27 cellular contexts compared by ENCODE assay signal in the genomic region with DNA sequence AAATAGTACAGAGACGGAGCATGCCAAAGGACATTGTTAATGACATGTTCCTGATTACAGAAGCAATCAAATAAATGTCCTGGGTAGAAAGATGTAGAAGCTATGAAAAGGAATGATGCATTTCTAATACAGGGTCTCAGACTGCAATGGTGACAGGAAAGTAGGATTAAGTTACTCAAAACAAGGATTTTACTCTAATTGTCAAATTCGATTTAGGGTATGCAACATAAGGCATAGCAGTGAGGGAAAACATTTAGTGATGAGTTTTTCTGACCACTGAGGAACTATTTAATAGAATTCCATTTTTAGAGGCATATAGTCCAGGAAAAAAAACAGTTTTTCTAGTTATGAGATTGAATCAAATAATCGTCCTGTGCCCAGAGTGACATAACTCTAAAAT.
"Had no signal": no experiment of that assay in that cellular context is flagged by ENCODE, and none has a peak within 500 bp of the region (broad histone marks: within the 10 kb centered on the region; RNA-seq: fewer than 3 reads in every experiment).

No MANE protein-coding gene starts in this region.

- H3K27ac ChIP-seq: stomach, suprapubic skin, testis, thoracic aorta, thyroid gland, tibial artery, tibial nerve, transverse colon, upper lobe of left lung, upper lobe of right lung, uterus, vagina had no signal

- H3K9me3 ChIP-seq: stomach, suprapubic skin, testis, thoracic aorta, thyroid gland, tibial artery, tibial nerve, transverse colon, upper lobe of left lung, upper lobe of right lung, uterus, vagina had no signal

- H3K4me1 ChIP-seq: stomach, suprapubic skin, testis, thyroid gland, tibial artery, tibial nerve, transverse colon, upper lobe of left lung, upper lobe of right lung, uterus, vagina had no signal

- H3K4me3 ChIP-seq: stomach, suprapubic skin, testis, thoracic aorta, thyroid gland, tibial artery, tibial nerve, transverse colon, upper lobe of left lung, upper lobe of right lung, uterus, vagina had no signal

- ATAC-seq: stimulated activated effector memory CD8-positive, alpha-beta T cell treated with anti-CD3 and anti-CD28 coated beads, Interleukin-12 subunit alpha, Interleukin-12 subunit beta, amount 100 ng/mL, for 72 hours; stimulated activated memory B cell treated with anti-CD40 and anti-IgM and Interleukin-4, amounts not matched to agents 10 μg/mL and 1 μg/mL and 100 μg/mL, for 72 hours; stimulated activated naive B cell treated with anti-CD40 and anti-IgM and Interleukin-4, amounts not matched to agents 10 μg/mL and 1 μg/mL and 100 μg/mL, for 72 hours; stimulated activated naive CD8-positive, alpha-beta T cell treated with anti-CD3 and anti-CD28 coated beads, Interleukin-15, amount 100 ng/mL, for 72 hours; stimulated activated naive CD8-positive, alpha-beta T cell treated with anti-CD3 and anti-CD28 coated beads, Interleukin-15, Interleukin-2, amounts not matched to agents 100 U/mL and 50 U/mL, for 24 hours; upper lobe of right lung had no signal

- DNase-seq: stimulated activated CD4-positive, alpha-beta T cell treated with anti-CD3 and anti-CD28 coated beads, Interleukin-2, amount 100 ng/mL, for 48 hours; stimulated activated CD4-positive, alpha-beta T cell treated with anti-CD3 and anti-CD28 coated beads, Interleukin-4, amount 100 ng/mL, for 1 hour; stimulated activated CD4-positive, alpha-beta T cell treated with anti-CD3 and anti-CD28 coated beads, Interleukin-4, amount 100 ng/mL, for 24 hours; stimulated activated CD4-positive, alpha-beta T cell treated with anti-CD3 and anti-CD28 coated beads, Interleukin-4, amount 100 ng/mL, for 4 hours; stimulated activated CD8-positive, alpha-beta memory T cell treated with anti-CD3 and anti-CD28 coated beads, Interleukin-4, amount 100 ng/mL, for 48 hours; stimulated activated naive B cell treated with anti-CD40 and anti-IgM and Interleukin-4, amounts not matched to agents 10 μg/mL and 1 μg/mL and 100 μg/mL, for 72 hours; stimulated activated naive CD4-positive, alpha-beta T cell; stimulated activated naive CD4-positive, alpha-beta T cell treated with Interleukin-2 at 50 U/mL for 16 hours; stimulated activated naive CD8-positive, alpha-beta T cell treated with anti-CD3 and anti-CD28 coated beads, Interleukin-15, amount 100 ng/mL, for 72 hours; stimulated activated naive CD8-positive, alpha-beta T cell treated with anti-CD3 and anti-CD28 coated beads, Interleukin-15, Interleukin-2, amounts not matched to agents 100 U/mL and 50 U/mL, for 24 hours; stomach; substantia nigra; testis; thyroid gland; tibial artery; transverse colon; trophoblast cell; upper lobe of left lung; upper lobe of right lung; uterus had no signal

- H3K27me3 ChIP-seq: stomach, suprapubic skin, testis, thyroid gland, tibial artery, tibial nerve, transverse colon, upper lobe of left lung, upper lobe of right lung, uterus, vagina had no signal

- H3K36me3 ChIP-seq: stomach, suprapubic skin, thoracic aorta, thyroid gland, tibial artery, tibial nerve, transverse colon, upper lobe of left lung, upper lobe of right lung, uterus, vagina had no signal

- FAIRE-seq: urothelium cell line had no signal
